8 cellular contexts compared by ENCODE assay signal in the genomic region with DNA sequence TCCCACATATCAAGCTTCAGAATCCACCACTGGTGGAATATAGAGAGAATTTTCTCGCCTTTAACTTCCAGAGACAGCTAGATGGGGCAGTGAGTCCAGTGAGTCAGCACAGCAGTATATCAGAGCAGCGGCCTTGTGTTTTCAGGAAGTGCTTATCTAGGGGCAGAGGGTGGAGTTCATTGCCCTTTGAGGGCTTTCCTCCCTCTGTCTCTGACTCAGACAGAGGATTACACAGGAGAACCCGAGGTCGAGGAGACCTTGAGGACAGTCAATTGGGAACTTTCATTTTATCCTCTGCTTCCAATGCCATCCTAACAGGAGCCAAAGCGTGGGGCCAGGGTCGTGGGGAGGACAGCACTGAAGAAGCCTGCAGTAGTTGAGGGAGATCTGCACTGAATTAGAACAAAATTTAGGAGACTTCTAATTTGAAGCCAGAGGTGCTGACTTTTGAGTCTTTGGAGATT.
A peak's percentile ranks its signal among the peaks of the same experiment; 100 is the strongest.
DNase-seq lines count a peak whose midpoint lies in the region; ATAC-seq, FAIRE-seq and TF ChIP-seq lines count a peak whose summit lies in the region.

No MANE protein-coding gene starts in this region.

- peak overlapping the region; percentile 47 for H3K4me3 Mint-ChIP-seq in T-helper 1 cell treated with Interleukin-12 subunit alpha and Interleukin-12 subunit beta and Interleukin-4 antibody, amounts not matched to agents 30 μg/mL and 1 μg/mL, for 36 hours

- DNase-seq in GM18507 (ENCODE audit: extremely low spot score, insufficient read length, low read depth) = no peak
- DNase-seq in erythroblast (lab: John Stamatoyannopoulos, UW) = peak; percentile 91 to 93
- peak; percentile 98 for DNase-seq in small intestine
- no peak for DNase-seq in inferior parietal cortex (ENCODE audit: extremely low spot score)
- DNase-seq in SHP77 treated with DMSO at 0.1 percent for 48 hours (lab: John Stamatoyannopoulos, UW) = no peak
- DNase-seq in cortex of kidney (lab: John Stamatoyannopoulos, UW) = no peak

- FAIRE-seq in GM18507 (lab: Jason Lieb, UNC) (peak; percentile 72), small intestine (lab: Jason Lieb, UNC) (peak; percentile 59)

- peak overlapping the region; percentile 77 to 80 for H3K27ac ChIP-seq in small intestine (ENCODE audit: low read depth in 1 of 2, low read length in 1 of 2)

- H3K36me3 Mint-ChIP-seq in T-helper 1 cell treated with Interleukin-12 subunit alpha and Interleukin-12 subunit beta and Interleukin-4 antibody, amounts not matched to agents 30 μg/mL and 1 μg/mL, for 36 hours (ENCODE audit: low read depth) = peaks cover 2% of the 10 kb centered on the region

- peaks cover 29% of the 10 kb centered on the region for H3K4me1 Mint-ChIP-seq in T-helper 1 cell treated with Interleukin-12 subunit alpha and Interleukin-12 subunit beta and Interleukin-4 antibody, amounts not matched to agents 30 μg/mL and 1 μg/mL, for 36 hours (ENCODE audit: low read depth)

- no peaks in the 10 kb centered on the region for H3K27me3 ChIP-seq in small intestine (ENCODE audit: control insufficient read depth in 2 of 2, insufficient read depth in 2 of 2, low read length in 2 of 2)

- peaks cover 9% of the 10 kb centered on the region for H3K27me3 Mint-ChIP-seq in T-helper 1 cell treated with Interleukin-12 subunit alpha and Interleukin-12 subunit beta and Interleukin-4 antibody, amounts not matched to agents 30 μg/mL and 1 μg/mL, for 36 hours (ENCODE audit: low read depth)

- H3K4me1 ChIP-seq in small intestine (ENCODE audit: control insufficient read depth in 2 of 2, insufficient read depth in 1 of 2, low read depth in 1 of 2, low read length in 1 of 2) = peaks cover 6 to 22% of the 10 kb centered on the region in 2 donors

- peak; percentile 69 for ATAC-seq in HG03103 (IDR thresholded peaks at IDR 0.05; ENCODE audit: low read depth, unreplicated experiment)

- no peak overlapping the region for H3K4me3 ChIP-seq in small intestine (ENCODE audit: low read depth in 1 of 2, low read length in 2 of 2)

- peak overlapping the region; percentile 78 for H3K27ac Mint-ChIP-seq in T-helper 1 cell treated with Interleukin-12 subunit alpha and Interleukin-12 subunit beta and Interleukin-4 antibody, amounts not matched to agents 30 μg/mL and 1 μg/mL, for 36 hours

- no peaks in the 10 kb centered on the region for H3K9me3 Mint-ChIP-seq in T-helper 1 cell treated with Interleukin-12 subunit alpha and Interleukin-12 subunit beta and Interleukin-4 antibody, amounts not matched to agents 30 μg/mL and 1 μg/mL, for 36 hours

- no peaks in the 10 kb centered on the region for H3K9me3 ChIP-seq in small intestine (ENCODE audit: control insufficient read depth, low read depth)

- no peak for TF ChIP-seq POLR2A in erythroblast (IDR thresholded peaks at IDR 0.05; ENCODE audit: low read length)

- WGBS in small intestine, 3 donors = 19 to 36% (median 21%) methylated on average over 6 of the region's 6 CpGs

- no peaks in the 10 kb centered on the region for H3K36me3 ChIP-seq in small intestine (ENCODE audit: control insufficient read depth in 2 of 2, insufficient read depth in 2 of 2, low read length in 2 of 2)

Comparison
In these comparisons a context has a peak if more than half of its experiments do, and no peak if none do; other contexts are left out.
1. DNase-seq: peak in erythroblast (2 of 2) and small intestine (single experiment); none in GM18507 (single experiment), inferior parietal cortex (single experiment), SHP77 treated with DMSO at 0.1 percent for 48 hours (single experiment) and cortex of kidney (single experiment).